In the genomic region with DNA sequence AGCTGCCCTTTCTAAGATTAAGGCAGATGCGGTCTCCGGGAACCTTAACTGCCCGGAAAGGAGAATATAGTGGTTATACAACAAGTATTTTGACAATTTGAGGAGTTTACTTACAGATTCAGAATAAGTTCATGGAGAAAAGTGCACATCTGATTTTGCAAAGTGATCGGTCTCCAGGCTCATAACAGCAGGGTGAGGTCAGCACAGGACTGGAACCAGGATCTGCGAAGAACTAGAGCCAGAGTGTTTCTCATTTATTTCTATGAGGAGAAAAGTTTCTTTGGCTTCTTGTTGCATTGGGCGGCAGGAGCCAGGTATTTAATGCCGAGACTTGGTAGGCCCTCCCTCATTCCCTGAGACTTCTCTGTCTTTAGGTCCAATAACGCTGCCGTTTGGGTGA, we compare ENCODE assay signal across 27 cellular contexts. TPM values are rescaled to one million over a fixed set of nuclear protein-coding genes. Genes with fewer than 3 reads are reported as not detected.
DNase-seq lines count a peak whose midpoint lies in the region; ATAC-seq and TF ChIP-seq lines count a peak whose summit lies in the region.
"Had no signal": no experiment of that assay in that cellular context is flagged by ENCODE, and none has a peak within 500 bp of the region (broad histone marks: within the 10 kb centered on the region; RNA-seq: fewer than 3 reads in every experiment).

No MANE protein-coding gene starts in this region.

- TF ChIP-seq CTCF in right atrium auricular region (IDR thresholded peaks at IDR 0.05) (no peak), sigmoid colon (IDR thresholded peaks at IDR 0.05) (no peak), right lobe of liver (IDR thresholded peaks at IDR 0.05) (no peak)

- H3K9ac ChIP-seq in adipocyte (ENCODE audit: low read length) = peak overlapping the region; percentile 93
- H3K9ac ChIP-seq: BLaER1, neural progenitor cell, SK-N-SH had no signal

- 87 to 93% methylated on average over 9 of the region's 9 CpGs for WGBS in sigmoid colon, 2 donors
- 70% methylated on average over 7 of the region's 9 CpGs for WGBS in right lobe of liver (ENCODE audit: insufficient coverage, low coverage, low lambda C conversion rate, missing lambda C conversion rate)

- H3K79me2 ChIP-seq in ACC112 (ENCODE audit: control insufficient read depth, insufficient read depth, low read length, unreplicated experiment) = peaks cover 20% of the 10 kb centered on the region

- H3K36me3 ChIP-seq in ACC112 (ENCODE audit: insufficient read depth, low read length) = peaks cover 1% of the 10 kb centered on the region; the same call in 1 of the 2 replicates
- peaks cover 17% of the 10 kb centered on the region for H3K36me3 ChIP-seq in adipocyte (ENCODE audit: control insufficient read depth, insufficient read depth, low read length, severe bottlenecking)
- no peaks in the 10 kb centered on the region for H3K36me3 ChIP-seq in right atrium auricular region
- no peaks in the 10 kb centered on the region for H3K36me3 ChIP-seq in sigmoid colon
- H3K36me3 ChIP-seq in right lobe of liver = no peaks in the 10 kb centered on the region
- H3K36me3 ChIP-seq: BLaER1, neural progenitor cell, WERI-Rb-1 had no signal

- ATAC-seq in right lobe of liver (no peak), GM21381 (IDR thresholded peaks at IDR 0.05; ENCODE audit: unreplicated experiment) (no peak)
- ATAC-seq: mucosa of descending colon had no signal

- no peak for TF ChIP-seq EP300 in sigmoid colon (IDR thresholded peaks at IDR 0.05)

- intact Hi-C loops in sigmoid colon (cut with DNase I) = no loop called here
- intact Hi-C loops in right lobe of liver (cut with DNase I) = no loop called here

- H3K4me1 ChIP-seq in ACC112 (ENCODE audit: control insufficient read depth, insufficient read depth, low read length, unreplicated experiment) (peaks cover 47% of the 10 kb centered on the region), adipocyte (ENCODE audit: control insufficient read depth, insufficient read depth, low read length) (peaks cover 71% of the 10 kb centered on the region), right atrium auricular region (peaks cover 0 to 68% of the 10 kb centered on the region in 2 donors), sigmoid colon (peaks cover 0 to 22% (median 20%) of the 10 kb centered on the region in 4 donors), right lobe of liver (peaks cover 0 to 16% (median 0%) of the 10 kb centered on the region in 4 donors)

- peak overlapping the region; percentile 49; the same call in 1 of the 2 replicates for H3K27ac ChIP-seq in ACC112 (ENCODE audit: low read depth, low read length)
- peak overlapping the region; percentile 87 to 90 for H3K27ac ChIP-seq in right atrium auricular region
- H3K27ac ChIP-seq in sigmoid colon = peak overlapping the region in 3 of 4 donors; percentile 12 to 81 (median 38)
- H3K27ac ChIP-seq in right lobe of liver = no peak overlapping the region
- H3K27ac ChIP-seq: BLaER1, HL-60, neural progenitor cell, skin epidermis, WERI-Rb-1 had no signal

- H3K27me3 ChIP-seq in ACC112 (ENCODE audit: insufficient read depth, low read length) = no peaks in the 10 kb centered on the region
- no peaks in the 10 kb centered on the region for H3K27me3 ChIP-seq in adipocyte (replicated peaks; ENCODE audit: control insufficient read depth, insufficient read depth, low read length)
- H3K27me3 ChIP-seq in right atrium auricular region = no peaks in the 10 kb centered on the region
- peaks cover 0 to 13% (median 0%) of the 10 kb centered on the region in 3 donors for H3K27me3 ChIP-seq in sigmoid colon
- H3K27me3 ChIP-seq in right lobe of liver = peaks cover 0 to 6% of the 10 kb centered on the region in 2 donors

- H3K4me3 ChIP-seq in ACC112 (ENCODE audit: low read depth, low read length) (peak overlapping the region; percentile 85), adipocyte (ENCODE audit: low read length) (peak overlapping the region; percentile 87), right atrium auricular region (peak overlapping the region; percentile 9 to 67), sigmoid colon (no peak overlapping the region), right lobe of liver (no peak overlapping the region)
- H3K4me3 ChIP-seq: BLaER1, mucosa of descending colon, neural progenitor cell had no signal

- H3K9me3 ChIP-seq in adipocyte (ENCODE audit: control insufficient read depth, low read length) (no peaks in the 10 kb centered on the region), right atrium auricular region (no peaks in the 10 kb centered on the region), sigmoid colon (no peaks in the 10 kb centered on the region), right lobe of liver (no peaks in the 10 kb centered on the region)
- H3K9me3 ChIP-seq: BLaER1, mucosa of descending colon, SK-N-SH had no signal

- no peak overlapping the region for H2AFZ ChIP-seq in ACC112 (ENCODE audit: low read length, unreplicated experiment)
- H2AFZ ChIP-seq: neural progenitor cell had no signal

- DNase-seq in adipocyte (ENCODE audit: low read depth) (peak; percentile 34), right atrium auricular region (ENCODE audit: low spot score) (no peak), sigmoid colon (no peak), germinal center (ENCODE audit: low spot score) (no peak), right lobe of liver (no peak), NCI-H2196 (lab: John Stamatoyannopoulos, UW; ENCODE audit: unreplicated experiment) (no peak)
- DNase-seq: activated CD4-positive, alpha-beta T cell treated with anti-CD3 and anti-CD28 coated beads, Interleukin-2, amount 10 ng/mL, durations not matched to agents 24 days and 14 days; activated naive CD4-positive, alpha-beta T cell treated with Interleukin-2 at 50 U/mL for 16 hours; activated T-cell treated with anti-CD3 and anti-CD28 coated beads, Interleukin-2, amount 50 U/mL, for 48 hours; GDM1; GOT3; hypothalamus; NCI-H1092; NCI-H187; SK-N-SH; substantia nigra; WERI-Rb-1 had no signal

- no peak for TF ChIP-seq POLR2A in sigmoid colon (IDR thresholded peaks at IDR 0.05)
- TF ChIP-seq POLR2A in right lobe of liver (IDR thresholded peaks at IDR 0.05) = no peak

RNA-seq across cellular contexts. Expression of a gene that starts 3.7 kb away (rescaled TPM):
- 10 to 100 TPM; 17.5 to 21.2 TPM for total RNA-seq in right atrium auricular region
- 1 to 10 TPM; 2.1 to 8.9 (median 3.2) TPM for total RNA-seq in sigmoid colon
- 1 to 10 TPM in 1 of 3 donors, under 1 TPM in 2; 0.46 to 6.1 (median 0.60) TPM for polyA plus RNA-seq in sigmoid colon
- 1 to 10 TPM in 1 of 6 experiments, under 1 TPM in 4, not detected in 1; 0.19 to 1.1 (median 0.31) TPM for total RNA-seq in right lobe of liver

RNA-seq across cellular contexts. Expression of a gene that starts 23.8 kb away (rescaled TPM):
- total RNA-seq in right atrium auricular region (1 to 10 TPM; 2.5 to 7.8 TPM), sigmoid colon (10 to 100 TPM in 1 of 4 donors, 1 to 10 TPM in 3; 3.5 to 11.9 (median 6.7) TPM), right lobe of liver (under 1 TPM in 1 of 6 experiments, not detected in 5; 0.11 TPM)
- 1 to 10 TPM in 1 of 3 donors, under 1 TPM in 1, not detected in 1; under 0.01 to 3.3 TPM for polyA plus RNA-seq in sigmoid colon
- total RNA-seq: A673; activated CD4-positive, alpha-beta T cell treated with anti-CD3 and anti-CD28 coated beads, Interleukin-2, amount 10 ng/mL, durations not matched to agents 24 days and 14 days; fibroblast of villous mesenchyme; T-helper 2 cell treated with Interferon-gamma antibody and Interleukin-4, amounts not matched to agents 100 ng/mL and 5 ng/mL, for 36 hours had no signal
- polyA plus RNA-seq: SK-N-SH had no signal

Comparison
In these comparisons a context has a peak if more than half of its experiments do, and no peak if none do; other contexts are left out.
1. H3K27ac ChIP-seq: peak in ACC112 (single experiment), right atrium auricular region (2 of 2) and sigmoid colon (3 of 4); none in right lobe of liver (0 of 3).
2. H3K4me3 ChIP-seq: peak in ACC112 (single experiment), adipocyte (single experiment) and right atrium auricular region (2 of 2); none in sigmoid colon (0 of 4) and right lobe of liver (0 of 3).